In genomic region chr19:10424011-10424637, GRCh38 we compare ENCODE assay signal across 8 cellular contexts. TPM values are rescaled to one million over a fixed set of nuclear protein-coding genes. Genes with fewer than 3 reads are reported as not detected.
DNase-seq lines count a peak whose midpoint lies in the region; ATAC-seq and TF ChIP-seq lines count a peak whose summit lies in the region.

No MANE protein-coding gene starts in this region.

- H3K27me3 Mint-ChIP-seq in IgD-negative memory B cell = peaks cover 54% of the 10 kb centered on the region
- H3K27me3 Mint-ChIP-seq in activated naive CD8-positive, alpha-beta T cell = peaks cover 21% of the 10 kb centered on the region

- H3K36me3 Mint-ChIP-seq in IgD-negative memory B cell = no peaks in the 10 kb centered on the region
- H3K36me3 Mint-ChIP-seq in activated naive CD8-positive, alpha-beta T cell = no peaks in the 10 kb centered on the region

- intact Hi-C loops in ovary (cut with DNase I) = no loop called here

- no peaks in the 10 kb centered on the region for H3K9me3 ChIP-seq in cardiac muscle cell (ENCODE audit: low read depth)
- no peaks in the 10 kb centered on the region for H3K9me3 ChIP-seq in ovary

- peaks cover 0 to 2% (median 0%) of the 10 kb centered on the region in 3 donors for H3K9me3 Mint-ChIP-seq in IgD-negative memory B cell
- no peaks in the 10 kb centered on the region for H3K9me3 Mint-ChIP-seq in activated naive CD8-positive, alpha-beta T cell (ENCODE audit: low read depth)

- H3K4me3 Mint-ChIP-seq in IgD-negative memory B cell = peak overlapping the region; percentile 79 to 96 (median 86)
- peak overlapping the region; percentile 80 for H3K4me3 Mint-ChIP-seq in activated naive CD8-positive, alpha-beta T cell

- no peak for ATAC-seq in GM19328 (IDR thresholded peaks at IDR 0.05; ENCODE audit: unreplicated experiment)
- no peak for ATAC-seq in HG03571 (IDR thresholded peaks at IDR 0.05; ENCODE audit: unreplicated experiment)

- 0 to 1% (median 1%) methylated on average over 35 to 38 of the region's 38 CpGs for WGBS in ovary, 3 donors

- H3K27ac Mint-ChIP-seq in IgD-negative memory B cell = peak overlapping the region; percentile 86 to 96 (median 91)
- H3K27ac Mint-ChIP-seq in activated naive CD8-positive, alpha-beta T cell = no peak overlapping the region

- peaks cover 26 to 49% (median 39%) of the 10 kb centered on the region in 3 donors for H3K4me1 Mint-ChIP-seq in IgD-negative memory B cell
- peaks cover 69% of the 10 kb centered on the region for H3K4me1 Mint-ChIP-seq in activated naive CD8-positive, alpha-beta T cell (ENCODE audit: low read depth)

- DNase-seq in ELR (ENCODE audit: low read depth) (peak; percentile 81), SHP77 treated with DMSO at 0.1 percent for 48 hours (lab: John Stamatoyannopoulos, UW) (peak; percentile 31), cardiac muscle cell (ENCODE audit: low read depth in 1 of 2, low spot score in 1 of 2) (peak; percentile 77 to 84), ovary (peak; percentile 49 to 83 (median 78))

- H3K36me3 ChIP-seq in cardiac muscle cell (no peaks in the 10 kb centered on the region), ovary (no peaks in the 10 kb centered on the region)

- no peak for TF ChIP-seq EP300 in ovary (IDR thresholded peaks at IDR 0.05)

- TF ChIP-seq POLR2A in ovary (IDR thresholded peaks at IDR 0.05) = no peak

- H3K4me3 ChIP-seq in cardiac muscle cell = peak overlapping the region; percentile 16
- H3K4me3 ChIP-seq in ovary = peak overlapping the region; percentile 21

- peaks cover 100% of the 10 kb centered on the region for H3K27me3 ChIP-seq in cardiac muscle cell
- H3K27me3 ChIP-seq in ovary = peaks cover 8% of the 10 kb centered on the region

- H3K4me1 ChIP-seq in cardiac muscle cell (ENCODE audit: low read depth) (peaks cover 6% of the 10 kb centered on the region), ovary (ENCODE audit: insufficient read depth) (peaks cover 11% of the 10 kb centered on the region)

- TF ChIP-seq CTCF in cardiac muscle cell (IDR thresholded peaks at IDR 0.05; ENCODE audit: low read depth, low read length) (peak; percentile 85), ovary (IDR thresholded peaks at IDR 0.05) (peak; percentile 65 to 81 (median 76))

- H3K27ac ChIP-seq in cardiac muscle cell = no peak overlapping the region
- no peak overlapping the region for H3K27ac ChIP-seq in ovary

RNA-seq across cellular contexts. Expression of gene PDE4A, which starts 3.8 kb away (rescaled TPM):
- 2.9 TPM for polyA plus RNA-seq in IgD-negative memory B cell
- 1.0 and 2.5 TPM in 2 replicates for total RNA-seq in cardiac muscle cell
- polyA plus RNA-seq in cardiac muscle cell = 2.4 and 3.4 TPM in 2 replicates
- total RNA-seq in ovary = 1 to 10 TPM in 6 of 7 donors, under 1 TPM in 1; 0.71 to 4.8 (median 3.0) TPM
- polyA plus RNA-seq in ovary = 1 to 10 TPM; 2.1 to 2.6 TPM

RNA-seq across cellular contexts. Expression of gene CDC37, which starts 20.8 kb away (rescaled TPM):
- polyA plus RNA-seq in IgD-negative memory B cell (78.8 TPM), cardiac muscle cell (229 and 233 TPM in 2 replicates), ovary (100 to 1,000 TPM; 117 to 180 TPM)
- total RNA-seq in cardiac muscle cell (240 and 298 TPM in 2 replicates), ovary (100 to 1,000 TPM in 5 of 7 donors, 10 to 100 TPM in 2; 81.3 to 123 (median 113) TPM)

RNA-seq across cellular contexts. Expression of gene TYK2, which starts 43.8 kb away (rescaled TPM):
- 69.0 TPM for polyA plus RNA-seq in IgD-negative memory B cell
- 126 and 135 TPM in 2 replicates for total RNA-seq in cardiac muscle cell
- 142 and 148 TPM in 2 replicates for polyA plus RNA-seq in cardiac muscle cell
- 100 to 1,000 TPM in 1 of 7 donors, 10 to 100 TPM in 6; 55.4 to 118 (median 81.6) TPM for total RNA-seq in ovary
- polyA plus RNA-seq in ovary = 10 to 100 TPM; 62.7 to 73.2 TPM

Comparison
In these comparisons a context has a peak if more than half of its experiments do, and no peak if none do; other contexts are left out.
1. DNase-seq: peak in every context shown above with its lines; median percentile 81 in ELR; 80 in cardiac muscle cell; 78 in ovary; 31 in SHP77 treated with DMSO at 0.1 percent for 48 hours.